In the genomic region with DNA sequence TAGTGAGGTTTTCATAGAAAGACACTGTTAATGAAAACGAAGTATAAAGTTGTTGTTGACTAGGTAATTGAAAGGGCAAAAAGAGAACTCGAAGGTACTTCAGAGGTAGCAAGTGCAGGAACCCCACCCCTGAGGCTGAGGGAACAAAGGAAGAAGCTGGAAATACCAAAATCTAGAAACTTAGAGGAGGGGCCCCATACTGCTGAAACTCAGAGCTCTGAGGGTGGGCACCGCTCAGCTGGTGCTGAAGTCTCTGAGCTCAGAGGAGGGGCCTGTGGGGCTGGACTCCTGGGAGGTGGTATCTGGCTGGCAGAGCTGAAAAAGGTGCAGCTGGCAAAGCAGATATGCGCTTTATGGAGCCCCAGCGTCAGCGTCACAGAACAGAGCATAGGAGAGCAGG, we compare ENCODE assay signal across 17 cellular contexts.
DNase-seq lines count a peak whose midpoint lies in the region; ATAC-seq, FAIRE-seq and TF ChIP-seq lines count a peak whose summit lies in the region.
"Had no signal": no experiment of that assay in that cellular context is flagged by ENCODE, and none has a peak within 500 bp of the region (broad histone marks: within the 10 kb centered on the region; RNA-seq: fewer than 3 reads in every experiment).

No MANE protein-coding gene starts in this region.

- H3K9me3 Mint-ChIP-seq in memory B cell = no peaks in the 10 kb centered on the region

- H3K27ac ChIP-seq in hepatocyte = no peak overlapping the region
- H3K27ac ChIP-seq: coronary artery, heart right ventricle, PC-9, WERI-Rb-1 had no signal

- H3K4me3 Mint-ChIP-seq in memory B cell = peak overlapping the region; percentile 8

- H3K9me3 ChIP-seq in hepatocyte (ENCODE audit: low read depth) = no peaks in the 10 kb centered on the region
- H3K9me3 ChIP-seq: heart right ventricle had no signal

- no peaks in the 10 kb centered on the region for H3K79me2 ChIP-seq in hepatocyte

- ATAC-seq in GM19463 (IDR thresholded peaks at IDR 0.05; ENCODE audit: unreplicated experiment) = peak; percentile 24
- ATAC-seq in HG03469 (IDR thresholded peaks at IDR 0.05; ENCODE audit: unreplicated experiment) = peak; percentile 14
- ATAC-seq in memory B cell (ENCODE audit: low read depth) = peak; percentile 24
- no peak for ATAC-seq in GM18870 (IDR thresholded peaks at IDR 0.05; ENCODE audit: unreplicated experiment)
- ATAC-seq: esophagus mucosa, heart right ventricle, right cardiac atrium had no signal

- FAIRE-seq in GM12891 (lab: Jason Lieb, UNC) = peak; percentile 87

- H3K4me2 ChIP-seq in hepatocyte = no peak overlapping the region
- H3K4me2 ChIP-seq: PC-9 had no signal

- no peaks in the 10 kb centered on the region for H3K36me3 ChIP-seq in hepatocyte (replicated peaks; ENCODE audit: insufficient read depth, low read depth)
- H3K36me3 ChIP-seq: heart right ventricle, WERI-Rb-1 had no signal

- peak overlapping the region; percentile 82 for H3K27ac Mint-ChIP-seq in memory B cell

- WGBS in hepatocyte (ENCODE audit: low lambda C conversion rate, missing lambda C conversion rate) = 76% methylated on average over 6 of the region's 6 CpGs

- no peaks in the 10 kb centered on the region for H3K27me3 Mint-ChIP-seq in memory B cell

- no peaks in the 10 kb centered on the region for H4K20me1 ChIP-seq in hepatocyte (ENCODE audit: insufficient read depth, poor library complexity, severe bottlenecking)

- H3K4me1 Mint-ChIP-seq in memory B cell = peaks cover 11% of the 10 kb centered on the region

- H3K4me3 ChIP-seq in hepatocyte = no peak overlapping the region
- H3K4me3 ChIP-seq: coronary artery, heart right ventricle, PC-9 had no signal

- H2AFZ ChIP-seq in hepatocyte = no peak overlapping the region
- H2AFZ ChIP-seq: PC-9 had no signal

- H3K36me3 Mint-ChIP-seq in memory B cell = no peaks in the 10 kb centered on the region

- no peaks in the 10 kb centered on the region for H3K27me3 ChIP-seq in hepatocyte

- no peaks in the 10 kb centered on the region for H3K4me1 ChIP-seq in hepatocyte (ENCODE audit: insufficient read depth)

- DNase-seq in GM12891 (ENCODE audit: insufficient read length, low spot score) (no peak), memory B cell (ENCODE audit: low spot score in 2 of 2) (no peak), hepatocyte (ENCODE audit: low spot score) (no peak), dermis blood vessel endothelial cell (no peak), NCI-H345 treated with DMSO at 0.1 percent for 48 hours (lab: John Stamatoyannopoulos, UW; ENCODE audit: unreplicated experiment) (no peak)
- DNase-seq: aorta; C1 segment of cervical spinal cord; heart right ventricle; PC-9; right cardiac atrium; stimulated activated CD4-positive, alpha-beta T cell treated with anti-CD3 and anti-CD28 coated beads, Interleukin-4, amount 100 ng/mL, for 1 hour; WERI-Rb-1 had no signal

- TF ChIP-seq CTCF in hepatocyte (IDR thresholded peaks at IDR 0.05; ENCODE audit: poor library complexity) = no peak

- H3K9me2 ChIP-seq in hepatocyte (replicated peaks; ENCODE audit: insufficient read depth) = no peaks in the 10 kb centered on the region

- TF ChIP-seq POLR2A in GM12891 (IDR thresholded peaks at IDR 0.05; ENCODE audit: low read depth, low read length) = no peak

TF ChIP-seq in GM12891, 5 proteins besides CTCF, POLR2A, EP300 and RAD21:
- TF ChIP-seq SPI1 (IDR thresholded peaks at IDR 0.05; ENCODE audit: low read depth, low read length) = no peak
- no peak for TF ChIP-seq TAF1 (IDR thresholded peaks at IDR 0.05; ENCODE audit: low read depth, low read length)
